In the genomic region with DNA sequence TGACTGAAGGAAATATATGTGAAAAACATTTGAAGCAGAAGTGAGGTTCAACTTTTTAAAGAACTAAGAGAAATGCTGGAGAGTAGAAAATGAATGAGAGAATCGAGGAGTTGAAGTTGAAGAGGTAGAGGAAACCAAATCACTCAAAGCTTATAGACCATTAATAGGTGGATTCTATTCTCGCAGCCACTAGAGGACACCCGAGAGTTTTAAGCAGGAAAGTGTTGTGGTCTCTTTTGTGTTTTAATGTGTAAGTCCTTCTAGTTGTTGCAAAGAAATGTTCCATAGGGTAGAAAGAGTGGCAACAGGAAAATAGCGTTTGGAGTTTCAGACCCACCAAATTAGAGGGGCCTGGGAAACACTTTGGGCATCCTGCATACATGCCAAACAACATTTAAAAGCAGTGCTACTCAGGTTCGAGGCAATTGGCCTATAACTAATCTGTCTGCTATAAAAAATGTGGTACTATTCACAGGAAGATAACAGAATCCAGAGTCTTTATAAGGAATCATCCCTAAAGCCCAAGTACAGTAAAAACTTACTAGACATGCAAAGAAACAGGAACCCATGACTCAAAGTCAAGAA, we compare ENCODE assay signal across 10 cellular contexts.
DNase-seq lines count a peak whose midpoint lies in the region; ATAC-seq, FAIRE-seq and TF ChIP-seq lines count a peak whose summit lies in the region.
"Had no signal": no experiment of that assay in that cellular context is flagged by ENCODE, and none has a peak within 500 bp of the region (broad histone marks: within the 10 kb centered on the region; RNA-seq: fewer than 3 reads in every experiment).

No MANE protein-coding gene starts in this region.

- H3K4me3 ChIP-seq in IMR-90 (ENCODE audit: insufficient read depth, low read depth, low read length) (no peak overlapping the region), retinal pigment epithelial cell (ENCODE audit: low read length) (no peak overlapping the region), kidney (ENCODE audit: low read length in 2 of 2) (no peak overlapping the region)

- H2BK120ac ChIP-seq in IMR-90 (ENCODE audit: low read depth, low read length) = no peak overlapping the region

- H3K27me3 ChIP-seq in IMR-90 (ENCODE audit: control insufficient read depth, insufficient read depth, low read length) = no peaks in the 10 kb centered on the region

- no peak overlapping the region for H2AK9ac ChIP-seq in IMR-90 (replicated peaks; ENCODE audit: low read depth, low read length, poor library complexity)

- in situ Hi-C loops in IMR-90 (cut with MboI; ENCODE audit: low sequenced_read_pairs) = no loop called here

- H3K4me3 Mint-ChIP-seq in activated naive CD4-positive, alpha-beta T cell treated with anti-CD3 and anti-CD28 coated beads for 36 hours = no peak overlapping the region
- H3K4me3 Mint-ChIP-seq: activated naive CD4-positive, alpha-beta T cell treated with anti-CD3 and anti-CD28 coated beads, Interleukin-2, amount 50 U/mL, for 24 hours had no signal

- H3K9me3 ChIP-seq in IMR-90 (ENCODE audit: control insufficient read depth, insufficient read depth, low read length) (peaks cover 14% of the 10 kb centered on the region), kidney (ENCODE audit: control insufficient read depth in 1 of 2, low read length in 2 of 2) (no peaks in the 10 kb centered on the region)

- no peak overlapping the region for H2BK15ac ChIP-seq in IMR-90 (ENCODE audit: low read depth, low read length)

- BruUV-seq in IMR-90 (replicated peaks; lab: Mats Ljungman, UMichigan) = no TSS peak

- H3K23ac ChIP-seq in IMR-90 (ENCODE audit: low read depth, low read length) = no peak overlapping the region

- intact Hi-C loops in IMR-90 (cut with micrococcal nuclease) = no loop called here
- intact Hi-C loops in kidney (cut with DNase I) = no loop called here
- intact Hi-C loops in activated naive CD4-positive, alpha-beta T cell treated with anti-CD3 and anti-CD28 coated beads for 36 hours (cut with micrococcal nuclease) = no loop called here

- no CpG with 5 or more reads among the region's 5 CpGs for WGBS in IMR-90 (ENCODE audit: extremely low coverage in 2 of 2, insufficient read length in 1 of 2), 2 experiments

- FAIRE-seq in kidney (lab: Jason Lieb, UNC) = no peak

- dilution Hi-C loops in IMR-90 (cut with HindIII; ENCODE audit: low sequenced_read_pairs, unreplicated experiment) = no loop called here

- DNase-seq in IMR-90 = no peak
- DNase-seq in amniotic epithelial cell (ENCODE audit: low read depth) = peak; percentile 8
- DNase-seq in retinal pigment epithelial cell (ENCODE audit: low read depth) = no peak
- DNase-seq in kidney = no peak
- DNase-seq in activated naive CD4-positive, alpha-beta T cell treated with anti-CD3 and anti-CD28 coated beads for 36 hours = no peak
- no peak for DNase-seq in NCI-H1417 (lab: John Stamatoyannopoulos, UW)
- DNase-seq: GOT3; stimulated activated CD4-positive, alpha-beta T cell treated with anti-CD3 and anti-CD28 coated beads, Interleukin-4, amount 100 ng/mL, for 1 hour had no signal

- H3K27me3 Mint-ChIP-seq in activated naive CD4-positive, alpha-beta T cell treated with anti-CD3 and anti-CD28 coated beads for 36 hours (ENCODE audit: low read depth) = no peaks in the 10 kb centered on the region
- H3K27me3 Mint-ChIP-seq: activated naive CD4-positive, alpha-beta T cell treated with anti-CD3 and anti-CD28 coated beads, Interleukin-2, amount 50 U/mL, for 24 hours had no signal

- POLR2A ChIA-PET in IMR-90 (lab: Charles Lee; ENCODE audit: unreplicated experiment) = no interaction called here

- H3K36me3 ChIP-seq in IMR-90 (ENCODE audit: control insufficient read depth, insufficient read depth, low read length) (no peaks in the 10 kb centered on the region), kidney (ENCODE audit: control insufficient read depth in 1 of 2, insufficient read depth in 2 of 2, low read length in 2 of 2) (no peaks in the 10 kb centered on the region)

- H3K9me3 Mint-ChIP-seq in activated naive CD4-positive, alpha-beta T cell treated with anti-CD3 and anti-CD28 coated beads for 36 hours = peaks cover 4% of the 10 kb centered on the region

- CTCF ChIA-PET in IMR-90 (lab: Yijun Ruan, JAX) = no interaction called here
- CTCF ChIA-PET in activated naive CD4-positive, alpha-beta T cell treated with anti-CD3 and anti-CD28 coated beads for 36 hours (lab: Charles Lee) = no interaction called here

- H3K4me1 ChIP-seq in IMR-90 (ENCODE audit: control insufficient read depth, insufficient read depth, low read length) (no peaks in the 10 kb centered on the region), kidney (ENCODE audit: control insufficient read depth in 1 of 2, insufficient read depth in 1 of 2, low read depth in 1 of 2, low read length in 2 of 2) (no peaks in the 10 kb centered on the region)

- no peak overlapping the region for H2AFZ ChIP-seq in IMR-90 (replicated peaks; ENCODE audit: low read length, poor library complexity)

- no peak overlapping the region for H4K91ac ChIP-seq in IMR-90 (ENCODE audit: insufficient read depth, low read depth, low read length)

- no peak overlapping the region for H2BK20ac ChIP-seq in IMR-90 (ENCODE audit: low read depth, low read length)

- H2BK5ac ChIP-seq in IMR-90 (ENCODE audit: low read depth, low read length, poor library complexity, severe bottlenecking) = no peak overlapping the region

- H3K18ac ChIP-seq in IMR-90 (ENCODE audit: low read depth, low read length) = no peak overlapping the region

- no peak overlapping the region for H3K14ac ChIP-seq in IMR-90 (replicated peaks; ENCODE audit: low read depth, low read length)

- H3K9me1 ChIP-seq in IMR-90 (ENCODE audit: insufficient read depth, low read length) = no peaks in the 10 kb centered on the region

- peak; percentile 62 for ATAC-seq in GM18520 (IDR thresholded peaks at IDR 0.05; ENCODE audit: unreplicated experiment)
- ATAC-seq in IMR-90 (ENCODE audit: low read depth) = no peak

- no peak overlapping the region for H2AK5ac ChIP-seq in IMR-90 (ENCODE audit: low read depth, low read length)

- no peak overlapping the region for H3K56ac ChIP-seq in IMR-90 (ENCODE audit: extremely low read depth, insufficient read depth, low read length)

- H3K27ac ChIP-seq in IMR-90 (ENCODE audit: insufficient read depth, low read length) (no peak overlapping the region), kidney (ENCODE audit: low read depth in 2 of 2, low read length in 2 of 2) (no peak overlapping the region)

- H4K5ac ChIP-seq in IMR-90 (ENCODE audit: low read depth, low read length) = no peak overlapping the region

- no peaks in the 10 kb centered on the region for H4K20me1 ChIP-seq in IMR-90 (ENCODE audit: insufficient read depth, low read length)

- H3K9ac ChIP-seq in IMR-90 (ENCODE audit: low read depth, low read length) = no peak overlapping the region
- no peak overlapping the region for H3K9ac ChIP-seq in kidney (ENCODE audit: low read length in 2 of 2)

- no peaks in the 10 kb centered on the region for H3K4me1 Mint-ChIP-seq in activated naive CD4-positive, alpha-beta T cell treated with anti-CD3 and anti-CD28 coated beads for 36 hours (ENCODE audit: low read depth)
- H3K4me1 Mint-ChIP-seq: activated naive CD4-positive, alpha-beta T cell treated with anti-CD3 and anti-CD28 coated beads, Interleukin-2, amount 50 U/mL, for 24 hours had no signal

- no peaks in the 10 kb centered on the region for H3K36me3 Mint-ChIP-seq in activated naive CD4-positive, alpha-beta T cell treated with anti-CD3 and anti-CD28 coated beads for 36 hours (ENCODE audit: low read depth)
- H3K36me3 Mint-ChIP-seq: activated naive CD4-positive, alpha-beta T cell treated with anti-CD3 and anti-CD28 coated beads, Interleukin-2, amount 50 U/mL, for 24 hours had no signal

- no peak overlapping the region for H3K4me2 ChIP-seq in IMR-90 (ENCODE audit: low read depth, low read length)

- no peak overlapping the region for H3K27ac Mint-ChIP-seq in activated naive CD4-positive, alpha-beta T cell treated with anti-CD3 and anti-CD28 coated beads for 36 hours
- H3K27ac Mint-ChIP-seq: activated naive CD4-positive, alpha-beta T cell treated with anti-CD3 and anti-CD28 coated beads, Interleukin-2, amount 50 U/mL, for 24 hours had no signal

- no peaks in the 10 kb centered on the region for H3K79me1 ChIP-seq in IMR-90 (ENCODE audit: low read depth in 1 of 2, low read length in 2 of 2)

- H4K8ac ChIP-seq in IMR-90 (ENCODE audit: low read depth in 2 of 2, low read length in 2 of 2) = no peak overlapping the region

- H3K4ac ChIP-seq in IMR-90 (ENCODE audit: low read depth, low read length) = no peak overlapping the region

- TF ChIP-seq POLR2A in IMR-90 (IDR thresholded peaks at IDR 0.05; ENCODE audit: low read depth, low read length) = no peak

- TF ChIP-seq CTCF in IMR-90 (conservative IDR thresholded peaks at IDR 0.05; ENCODE audit: low read depth, low read length) = 0 out of 2 replicates have a peak, but pooled peaks have one; percentile 3
- TF ChIP-seq CTCF in retinal pigment epithelial cell (conservative IDR thresholded peaks at IDR 0.05; ENCODE audit: low read depth, low read length) = peak; percentile 48
- no peak for TF ChIP-seq CTCF in kidney (IDR thresholded peaks at IDR 0.05; ENCODE audit: borderline replicate concordance, extremely low read depth, insufficient read depth)

- TF ChIP-seq RAD21 in IMR-90 (IDR thresholded peaks at IDR 0.05; ENCODE audit: low read length) = no peak

TF ChIP-seq in IMR-90, 13 proteins besides CTCF, POLR2A, EP300 and RAD21:
- TF ChIP-seq, protein P1, sequence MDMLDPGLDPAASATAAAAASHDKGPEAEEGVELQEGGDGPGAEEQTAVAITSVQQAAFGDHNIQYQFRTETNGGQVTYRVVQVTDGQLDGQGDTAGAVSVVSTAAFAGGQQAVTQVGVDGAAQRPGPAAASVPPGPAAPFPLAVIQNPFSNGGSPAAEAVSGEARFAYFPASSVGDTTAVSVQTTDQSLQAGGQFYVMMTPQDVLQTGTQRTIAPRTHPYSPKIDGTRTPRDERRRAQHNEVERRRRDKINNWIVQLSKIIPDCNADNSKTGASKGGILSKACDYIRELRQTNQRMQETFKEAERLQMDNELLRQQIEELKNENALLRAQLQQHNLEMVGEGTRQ (IDR thresholded peaks at IDR 0.05; ENCODE audit: low read depth, low read length) = no peak
- TF ChIP-seq MAFK (IDR thresholded peaks at IDR 0.05; ENCODE audit: low read depth, low read length) (no peak), ELK1 (IDR thresholded peaks at IDR 0.05; ENCODE audit: borderline replicate concordance, low read depth, low read length) (no peak), MXI1 (IDR thresholded peaks at IDR 0.05; ENCODE audit: borderline replicate concordance, low read depth, low read length) (no peak), BHLHE40 (IDR thresholded peaks at IDR 0.05; ENCODE audit: low read depth, low read length) (no peak), SMC3 (IDR thresholded peaks at IDR 0.05; ENCODE audit: low read depth, low read length) (no peak)
